Comparison of ENCODE assay signal across 8 cellular contexts in genomic region chr4:52712172-52712990, GRCh38. TPM values are rescaled to one million over a fixed set of nuclear protein-coding genes. Genes with fewer than 3 reads are reported as not detected.
DNase-seq lines count a peak whose midpoint lies in the region; ATAC-seq and TF ChIP-seq lines count a peak whose summit lies in the region.

No MANE protein-coding gene starts in this region.

- TF ChIP-seq CTCF in CD14-positive monocyte (IDR thresholded peaks at IDR 0.05) = no peak
- no peak for TF ChIP-seq CTCF in right lobe of liver (IDR thresholded peaks at IDR 0.05)

- H3K4me1 Mint-ChIP-seq in CD14-positive monocyte = peaks cover 25% of the 10 kb centered on the region
- peaks cover 48% of the 10 kb centered on the region for H3K4me1 Mint-ChIP-seq in activated CD4-positive, alpha-beta memory T cell treated with anti-CD3 and anti-CD28 coated beads for 36 hours (ENCODE audit: low read depth)

- H3K4me3 ChIP-seq in right lobe of liver = peak overlapping the region; percentile 89 to 92 (median 92)

- POLR2A ChIA-PET in activated CD4-positive, alpha-beta memory T cell treated with anti-CD3 and anti-CD28 coated beads for 36 hours (lab: Charles Lee) = interaction anchor here (0.6 to 2.5 kb wide), 17 partner anchors 10 to 870 kb away, joined by 3 to 40 read pairs (median 4); partner anchors contain the start of gene USP46

- H3K36me3 ChIP-seq in right lobe of liver = peaks cover 0 to 22% (median 0%) of the 10 kb centered on the region in 4 donors

- peak; percentile 87 for DNase-seq in CD14-positive monocyte (ENCODE audit: low spot score)
- DNase-seq in NCI-H748 (lab: John Stamatoyannopoulos, UW; ENCODE audit: unreplicated experiment) = peak; percentile 96
- peak; percentile 98 for DNase-seq in activated CD4-positive, alpha-beta memory T cell treated with anti-CD3 and anti-CD28 coated beads for 36 hours
- DNase-seq in dermis microvascular lymphatic vessel endothelial cell (ENCODE audit: low read depth in 2 of 2) = peak; percentile 87 to 97
- DNase-seq in right lobe of liver = peak; percentile 99
- peak; percentile 99 for DNase-seq in stimulated activated CD4-positive, alpha-beta T cell treated with anti-CD3 and anti-CD28 coated beads, Interleukin-4, amount 100 ng/mL, for 24 hours

- peaks cover 0 to 3% (median 0%) of the 10 kb centered on the region in 7 donors for H3K9me3 Mint-ChIP-seq in CD14-positive monocyte
- H3K9me3 Mint-ChIP-seq in activated CD4-positive, alpha-beta memory T cell treated with anti-CD3 and anti-CD28 coated beads for 36 hours = no peaks in the 10 kb centered on the region

- peaks cover 0 to 10% (median 4%) of the 10 kb centered on the region in 4 donors for H3K4me1 ChIP-seq in right lobe of liver

- peaks cover 1 to 12% (median 5%) of the 10 kb centered on the region in 3 donors for H3K27me3 Mint-ChIP-seq in CD14-positive monocyte (ENCODE audit: low read depth in 3 of 3)
- no peaks in the 10 kb centered on the region for H3K27me3 Mint-ChIP-seq in activated CD4-positive, alpha-beta memory T cell treated with anti-CD3 and anti-CD28 coated beads for 36 hours

- peaks cover 14 to 22% of the 10 kb centered on the region in 2 donors for H3K36me3 Mint-ChIP-seq in CD14-positive monocyte
- peaks cover 43% of the 10 kb centered on the region for H3K36me3 Mint-ChIP-seq in activated CD4-positive, alpha-beta memory T cell treated with anti-CD3 and anti-CD28 coated beads for 36 hours

- H3K9me3 ChIP-seq in right lobe of liver = no peaks in the 10 kb centered on the region

- ATAC-seq in GM19395 (IDR thresholded peaks at IDR 0.05; ENCODE audit: unreplicated experiment) = peak; percentile 89
- peak; percentile 85 for ATAC-seq in HG03558 (IDR thresholded peaks at IDR 0.05; ENCODE audit: extremely low read depth, unreplicated experiment)
- peak; percentile 98 to 99 (median 98) for ATAC-seq in right lobe of liver

- H3K4me3 Mint-ChIP-seq in CD14-positive monocyte = peak overlapping the region; percentile 83 to 89
- H3K4me3 Mint-ChIP-seq in activated CD4-positive, alpha-beta memory T cell treated with anti-CD3 and anti-CD28 coated beads for 36 hours = peak overlapping the region; percentile 95

- intact Hi-C loops in CD14-positive monocyte (cut with micrococcal nuclease) = loop anchor here (5.0 to 10.0 kb wide), 3 partner anchors 142 to 660 kb away; partner anchors contain the start of gene RASL11B (in 1 of the 2)
- intact Hi-C loops in activated CD4-positive, alpha-beta memory T cell treated with anti-CD3 and anti-CD28 coated beads for 36 hours (cut with micrococcal nuclease) = loop anchor here (1.0 to 5.0 kb wide), 11 partner anchors 10 to 1350 kb away; partner anchors contain the start of genes CHIC2, RASL11B, SCFD2 and USP46
- intact Hi-C loops in right lobe of liver (cut with DNase I) = no loop called here

- H3K27me3 ChIP-seq in right lobe of liver = no peaks in the 10 kb centered on the region

- WGBS in right lobe of liver (ENCODE audit: insufficient coverage, low coverage, low lambda C conversion rate, missing lambda C conversion rate) = 0% methylated on average over 3 of the region's 86 CpGs

- CTCF ChIA-PET in activated CD4-positive, alpha-beta memory T cell treated with anti-CD3 and anti-CD28 coated beads for 36 hours (lab: Charles Lee) = interaction anchor here (1.2 to 3.9 kb wide), 7 partner anchors 10 to 1521 kb away, joined by 3 to 19 read pairs (median 11); partner anchors contain the start of gene USP46

- H3K27ac Mint-ChIP-seq in CD14-positive monocyte = peak overlapping the region in 5 of 7 donors; percentile 39 to 84 (median 78)
- H3K27ac Mint-ChIP-seq in activated CD4-positive, alpha-beta memory T cell treated with anti-CD3 and anti-CD28 coated beads for 36 hours = peak overlapping the region; percentile 97

- peak overlapping the region; percentile 88 to 94 (median 90) for H3K27ac ChIP-seq in right lobe of liver

- TF ChIP-seq POLR2A in right lobe of liver (IDR thresholded peaks at IDR 0.05) = peak; percentile 89

RNA-seq across cellular contexts. Expression of gene ERVMER34-1, which starts 38.8 kb away (rescaled TPM):
- not detected for polyA plus RNA-seq in CD14-positive monocyte
- total RNA-seq in activated CD4-positive, alpha-beta memory T cell treated with anti-CD3 and anti-CD28 coated beads for 36 hours = under 1 TPM; 0.07 to 0.17 TPM
- total RNA-seq in dermis microvascular lymphatic vessel endothelial cell (under 0.01 TPM in 2 replicates), right lobe of liver (under 1 TPM in 4 of 6 experiments, not detected in 2; 0.04 to 0.20 (median 0.15) TPM)

RNA-seq across cellular contexts. Expression of gene USP46, which starts 53.3 kb away (rescaled TPM):
- 1 to 10 TPM; 2.3 to 3.9 TPM for polyA plus RNA-seq in CD14-positive monocyte
- total RNA-seq in activated CD4-positive, alpha-beta memory T cell treated with anti-CD3 and anti-CD28 coated beads for 36 hours = 1 to 10 TPM; 6.2 to 7.0 TPM
- 7.8 and 10.1 TPM in 2 replicates for total RNA-seq in dermis microvascular lymphatic vessel endothelial cell
- 1 to 10 TPM; 4.0 to 5.7 (median 4.9) TPM for total RNA-seq in right lobe of liver

Comparison
In these comparisons a context has a peak if more than half of its experiments do, and no peak if none do; other contexts are left out.
1. Peak in every context shown above with its lines: DNase-seq, ATAC-seq, H3K4me3 ChIP-seq and H3K27ac ChIP-seq.
2. intact Hi-C loops: an anchor here in CD14-positive monocyte (5.0 to 10.0 kb wide) and activated CD4-positive, alpha-beta memory T cell treated with anti-CD3 and anti-CD28 coated beads for 36 hours (1.0 to 5.0 kb wide); none called in right lobe of liver.